In genomic region chr13:21297914-21298831, GRCh38 we compare ENCODE assay signal across 8 cellular contexts.
DNase-seq lines count a peak whose midpoint lies in the region; ATAC-seq and TF ChIP-seq lines count a peak whose summit lies in the region.

No MANE protein-coding gene starts in this region.

- ATAC-seq in HG03439 (IDR thresholded peaks at IDR 0.05; ENCODE audit: unreplicated experiment): peak; percentile 91

- H3K4me3 ChIP-seq in BJ (ENCODE audit: low read depth, low read length): peak overlapping the region; percentile 78
- H3K4me3 ChIP-seq in coronary artery: peak overlapping the region; percentile 86

- H3K27ac ChIP-seq in coronary artery (peak overlapping the region; percentile 37 to 72), layer of hippocampus (ENCODE audit: low read depth, low read length) (peak overlapping the region; percentile 66)

- TF ChIP-seq CTCF in BJ (IDR thresholded peaks at IDR 0.05; ENCODE audit: insufficient read depth, low read depth, low read length) (peak; percentile 93), coronary artery (IDR thresholded peaks at IDR 0.05) (peak; percentile 80)

- DNase-seq in BJ (ENCODE audit: low read depth) (peak; percentile 37), GM19238 (ENCODE audit: insufficient read length, low spot score) (peak; percentile 83), NCI-H460 (ENCODE audit: extremely low read depth, low read depth) (peak; percentile 77), coronary artery (ENCODE audit: low spot score) (peak; percentile 86)
- peak; percentile 83 for DNase-seq in activated CD4-positive, alpha-beta T cell treated with anti-CD3 and anti-CD28 coated beads for 4 hours
- peak; percentile 72 to 78 (median 76) for DNase-seq in stimulated activated CD4-positive, alpha-beta T cell treated with anti-CD3 and anti-CD28 coated beads, Interleukin-1b, Interleukin-23, amount 100 ng/mL, for 24 hours (ENCODE audit: low read depth in 4 of 4, low spot score in 1 of 4)

- CTCF ChIA-PET in BJ (lab: Yijun Ruan, JAX): interaction anchor here (0.7 to 7.3 kb wide), 15 partner anchors 10 to 179 kb away, joined by 3 to 94 read pairs (median 4); partner anchors contain the start of gene ZDHHC20

- H3K36me3 ChIP-seq in BJ (ENCODE audit: control insufficient read depth, insufficient read depth, low read length): no peaks in the 10 kb centered on the region

- H3K27me3 ChIP-seq in BJ (ENCODE audit: control insufficient read depth, insufficient read depth, low read length) (no peaks in the 10 kb centered on the region), layer of hippocampus (ENCODE audit: control insufficient read depth, insufficient read depth, low read length) (no peaks in the 10 kb centered on the region)

- POLR2A ChIA-PET in BJ (lab: Charles Lee): interaction anchor here (0.6 kb wide), 1 partner anchor 306 kb away, joined by 5 read pairs; the partner anchor contains the start of gene MICU2

Comparison
In these comparisons a context has a peak if more than half of its experiments do, and no peak if none do; other contexts are left out.
1. Peak in every context shown above with its lines: DNase-seq, ATAC-seq, H3K4me3 ChIP-seq and H3K27ac ChIP-seq.